1 cellular context compared by ENCODE assay signal in the genomic region with DNA sequence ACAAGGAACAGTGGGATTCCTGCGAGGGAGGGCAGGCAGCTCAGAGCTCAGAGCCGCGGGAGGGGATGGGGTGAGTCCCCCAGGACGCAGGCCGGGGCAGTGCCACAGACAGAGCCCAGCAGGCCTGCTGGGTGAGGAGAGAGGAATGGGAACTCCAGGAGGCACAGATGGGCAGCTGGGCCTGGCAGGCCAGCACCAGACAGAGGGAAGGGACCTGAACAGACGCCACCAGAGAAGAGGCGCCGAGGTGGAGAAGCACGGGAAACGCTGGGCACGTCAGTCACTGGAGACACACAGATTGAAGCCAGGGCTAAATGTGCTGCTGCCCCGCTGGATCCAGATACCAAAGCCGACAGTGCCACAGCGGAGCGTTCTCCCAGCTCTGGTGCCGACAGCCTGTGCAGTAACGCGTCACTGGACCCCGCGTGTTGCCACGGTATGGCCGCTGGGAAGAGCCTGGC.
TF ChIP-seq lines count a peak whose summit lies in the region.

No MANE protein-coding gene starts in this region.

TF ChIP-seq in SK-N-SH treated with all-trans-retinoic acid at 6 μM for 48 hours, 23 proteins besides CTCF, POLR2A, EP300 and RAD21 (continued from another document):
- TF ChIP-seq, protein P1, sequence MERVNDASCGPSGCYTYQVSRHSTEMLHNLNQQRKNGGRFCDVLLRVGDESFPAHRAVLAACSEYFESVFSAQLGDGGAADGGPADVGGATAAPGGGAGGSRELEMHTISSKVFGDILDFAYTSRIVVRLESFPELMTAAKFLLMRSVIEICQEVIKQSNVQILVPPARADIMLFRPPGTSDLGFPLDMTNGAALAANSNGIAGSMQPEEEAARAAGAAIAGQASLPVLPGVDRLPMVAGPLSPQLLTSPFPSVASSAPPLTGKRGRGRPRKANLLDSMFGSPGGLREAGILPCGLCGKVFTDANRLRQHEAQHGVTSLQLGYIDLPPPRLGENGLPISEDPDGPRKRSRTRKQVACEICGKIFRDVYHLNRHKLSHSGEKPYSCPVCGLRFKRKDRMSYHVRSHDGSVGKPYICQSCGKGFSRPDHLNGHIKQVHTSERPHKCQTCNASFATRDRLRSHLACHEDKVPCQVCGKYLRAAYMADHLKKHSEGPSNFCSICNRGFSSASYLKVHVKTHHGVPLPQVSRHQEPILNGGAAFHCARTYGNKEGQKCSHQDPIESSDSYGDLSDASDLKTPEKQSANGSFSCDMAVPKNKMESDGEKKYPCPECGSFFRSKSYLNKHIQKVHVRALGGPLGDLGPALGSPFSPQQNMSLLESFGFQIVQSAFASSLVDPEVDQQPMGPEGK (CRISPR knock-in tag; IDR thresholded peaks at IDR 0.05; ENCODE audit: borderline replicate concordance), result no peak
- TF ChIP-seq ESRRG (CRISPR knock-in tag; IDR thresholded peaks at IDR 0.05), result no peak
- no peak for TF ChIP-seq ZNF8 (CRISPR knock-in tag; IDR thresholded peaks at IDR 0.05)
